In genomic region chrX:52261463-52262194, GRCh38 we compare ENCODE assay signal across 8 cellular contexts.
DNase-seq lines count a peak whose midpoint lies in the region; ATAC-seq lines count a peak whose summit lies in the region.

No MANE protein-coding gene starts in this region.

- peak overlapping the region; percentile 81 for H3K9ac ChIP-seq in BLaER1

- ATAC-seq in HG03439 (IDR thresholded peaks at IDR 0.05; ENCODE audit: unreplicated experiment): peak; percentile 97
- peak; percentile 99 for ATAC-seq in activated CD4-positive, alpha-beta T cell treated with anti-CD3 and anti-CD28 coated beads for 36 hours

- H3K27me3 Mint-ChIP-seq in activated CD4-positive, alpha-beta T cell treated with anti-CD3 and anti-CD28 coated beads for 36 hours: peaks cover 4% of the 10 kb centered on the region

- H3K4me3 ChIP-seq in BLaER1: peak overlapping the region; percentile 68

- H3K9me3 ChIP-seq in BLaER1: no peaks in the 10 kb centered on the region

- H3K36me3 ChIP-seq in BLaER1: no peaks in the 10 kb centered on the region

- H3K27me3 ChIP-seq in BLaER1 (peaks cover 41% of the 10 kb centered on the region), layer of hippocampus (ENCODE audit: control insufficient read depth, insufficient read depth, low read length) (no peaks in the 10 kb centered on the region)

- H3K4me2 ChIP-seq in BLaER1: peak overlapping the region; percentile 78

- DNase-seq in GM19238 (ENCODE audit: insufficient read length, low spot score) (peak; percentile 69), NCI-H460 (ENCODE audit: extremely low read depth, low read depth) (peak; percentile 90)
- peak; percentile 91 for DNase-seq in activated CD4-positive, alpha-beta T cell treated with anti-CD3 and anti-CD28 coated beads for 36 hours
- DNase-seq in stimulated activated CD4-positive, alpha-beta T cell treated with anti-CD3 and anti-CD28 coated beads, Interleukin-1b, Interleukin-23, amount 100 ng/mL, for 24 hours (ENCODE audit: low read depth in 4 of 4, low spot score in 1 of 4): peak; percentile 60 to 90 (median 79)

- CTCF ChIA-PET in activated CD4-positive, alpha-beta T cell treated with anti-CD3 and anti-CD28 coated beads for 36 hours (lab: Charles Lee): interaction anchor here (0.7 to 1.6 kb wide), 3 partner anchors 13 to 649 kb away, joined by 3 to 6 read pairs (median 3); no protein-coding TSS in a partner anchor

- no peaks in the 10 kb centered on the region for H3K9me3 Mint-ChIP-seq in activated CD4-positive, alpha-beta T cell treated with anti-CD3 and anti-CD28 coated beads for 36 hours (ENCODE audit: low read depth)

- H3K4me1 Mint-ChIP-seq in activated CD4-positive, alpha-beta T cell treated with anti-CD3 and anti-CD28 coated beads for 36 hours: peaks cover 11% of the 10 kb centered on the region

- H3K27ac ChIP-seq in BLaER1: peak overlapping the region; percentile 91
- peak overlapping the region; percentile 99 for H3K27ac ChIP-seq in cingulate gyrus (ENCODE audit: low read depth, low read length)
- H3K27ac ChIP-seq in layer of hippocampus (ENCODE audit: low read depth, low read length): peak overlapping the region; percentile 99

- no peaks in the 10 kb centered on the region for H3K36me3 Mint-ChIP-seq in activated CD4-positive, alpha-beta T cell treated with anti-CD3 and anti-CD28 coated beads for 36 hours (ENCODE audit: low read depth)

- POLR2A ChIA-PET in activated CD4-positive, alpha-beta T cell treated with anti-CD3 and anti-CD28 coated beads for 36 hours (lab: Charles Lee): no interaction called here

- H3K4me3 Mint-ChIP-seq in activated CD4-positive, alpha-beta T cell treated with anti-CD3 and anti-CD28 coated beads for 36 hours: peak overlapping the region; percentile 84

- peaks cover 29% of the 10 kb centered on the region for H3K4me1 ChIP-seq in BLaER1

- intact Hi-C loops in activated CD4-positive, alpha-beta T cell treated with anti-CD3 and anti-CD28 coated beads for 36 hours (cut with DNase I, micrococcal nuclease): loop anchor here (1.0 to 10.0 kb wide), 7 partner anchors 518 to 774 kb away; partner anchors contain the start of genes CENPVL3 (in 1 of the 2) and GSPT2 (in 1 of the 2)

- H4K20me1 ChIP-seq in BLaER1: no peaks in the 10 kb centered on the region

- peak overlapping the region; percentile 96 for H3K27ac Mint-ChIP-seq in activated CD4-positive, alpha-beta T cell treated with anti-CD3 and anti-CD28 coated beads for 36 hours

Comparison
In these comparisons a context has a peak if more than half of its experiments do, and no peak if none do; other contexts are left out.
1. Peak in every context shown above with its lines: DNase-seq, ATAC-seq, H3K4me3 ChIP-seq and H3K27ac ChIP-seq.